19 cellular contexts compared by ENCODE assay signal in the genomic region with DNA sequence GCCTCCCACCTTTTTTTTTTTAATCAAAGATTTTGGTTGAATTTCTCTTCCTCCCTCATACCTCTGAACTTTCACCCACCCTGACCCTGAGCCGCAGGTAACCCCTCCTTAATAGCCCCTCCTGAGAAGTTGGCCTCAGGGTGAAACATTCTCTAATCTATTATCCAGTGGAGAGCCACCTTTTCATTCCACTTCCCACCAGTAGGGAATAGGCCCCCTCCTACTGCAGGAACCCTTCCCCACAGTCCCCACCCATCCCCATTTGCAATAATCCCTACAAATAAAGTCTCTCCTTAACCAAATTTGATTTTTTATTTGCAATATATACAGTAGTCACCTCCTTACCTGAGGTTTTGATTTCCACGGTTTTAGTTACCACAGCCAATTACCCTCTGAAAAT. TPM values are rescaled to one million over a fixed set of nuclear protein-coding genes. Genes with fewer than 3 reads are reported as not detected.
A peak's percentile ranks its signal among the peaks of the same experiment; 100 is the strongest.
DNase-seq lines count a peak whose midpoint lies in the region; ATAC-seq and TF ChIP-seq lines count a peak whose summit lies in the region.
"Had no signal": no experiment of that assay in that cellular context is flagged by ENCODE, and none has a peak within 500 bp of the region (broad histone marks: within the 10 kb centered on the region; RNA-seq: fewer than 3 reads in every experiment).

No MANE protein-coding gene starts in this region.

- no peak overlapping the region for H3K27ac Mint-ChIP-seq in activated CD4-positive, alpha-beta T cell treated with anti-CD3 and anti-CD28 coated beads for 36 hours
- no peak overlapping the region for H3K27ac Mint-ChIP-seq in activated CD4-positive, alpha-beta memory T cell treated with anti-CD3 and anti-CD28 coated beads for 36 hours
- no peak overlapping the region for H3K27ac Mint-ChIP-seq in nephron
- H3K27ac Mint-ChIP-seq: activated CD8-positive, alpha-beta memory T cell treated with anti-CD3 and anti-CD28 coated beads, Interleukin-2, amount 10 ng/mL, durations not matched to agents 7 days and 5 days; activated naive CD8-positive, alpha-beta T cell treated with anti-CD3 and anti-CD28 coated beads for 36 hours had no signal

- no peak overlapping the region for H3K4me3 ChIP-seq in PC-3 (ENCODE audit: low read length)
- H3K4me3 ChIP-seq: cardiac muscle cell, prostate gland, SJCRH30 had no signal

- H3K4me1 Mint-ChIP-seq in activated CD4-positive, alpha-beta T cell treated with anti-CD3 and anti-CD28 coated beads for 36 hours = peaks cover 23% of the 10 kb centered on the region
- H3K4me1 Mint-ChIP-seq in activated CD4-positive, alpha-beta memory T cell treated with anti-CD3 and anti-CD28 coated beads for 36 hours (ENCODE audit: low read depth) = peaks cover 22% of the 10 kb centered on the region
- peaks cover 16% of the 10 kb centered on the region for H3K4me1 Mint-ChIP-seq in nephron

- peaks cover 3% of the 10 kb centered on the region for H3K36me3 Mint-ChIP-seq in activated CD4-positive, alpha-beta T cell treated with anti-CD3 and anti-CD28 coated beads for 36 hours (ENCODE audit: low read depth)
- peaks cover 4% of the 10 kb centered on the region for H3K36me3 Mint-ChIP-seq in activated CD4-positive, alpha-beta memory T cell treated with anti-CD3 and anti-CD28 coated beads for 36 hours
- no peaks in the 10 kb centered on the region for H3K36me3 Mint-ChIP-seq in nephron (ENCODE audit: low read depth)

- no peaks in the 10 kb centered on the region; the same call in 1 of the 2 replicates for H3K36me3 ChIP-seq in PC-3 (ENCODE audit: low read depth, low read length)
- H3K36me3 ChIP-seq: cardiac muscle cell, prostate gland, SJCRH30 had no signal

- H3K27me3 Mint-ChIP-seq in activated CD4-positive, alpha-beta T cell treated with anti-CD3 and anti-CD28 coated beads for 36 hours = no peaks in the 10 kb centered on the region
- H3K27me3 Mint-ChIP-seq in activated CD4-positive, alpha-beta memory T cell treated with anti-CD3 and anti-CD28 coated beads for 36 hours = no peaks in the 10 kb centered on the region
- peaks cover 58% of the 10 kb centered on the region for H3K27me3 Mint-ChIP-seq in nephron (ENCODE audit: low read depth)

- CTCF ChIA-PET in activated CD4-positive, alpha-beta T cell treated with anti-CD3 and anti-CD28 coated beads for 36 hours (lab: Charles Lee) = no interaction called here
- CTCF ChIA-PET in activated CD4-positive, alpha-beta memory T cell treated with anti-CD3 and anti-CD28 coated beads for 36 hours (lab: Charles Lee) = no interaction called here
- CTCF ChIA-PET in PC-3 (lab: Charles Lee) = no interaction called here

- POLR2A ChIA-PET in activated CD4-positive, alpha-beta T cell treated with anti-CD3 and anti-CD28 coated beads for 36 hours (lab: Charles Lee) = no interaction called here
- POLR2A ChIA-PET in activated CD4-positive, alpha-beta memory T cell treated with anti-CD3 and anti-CD28 coated beads for 36 hours (lab: Charles Lee) = no interaction called here
- POLR2A ChIA-PET in PC-3 (lab: Charles Lee; ENCODE audit: unreplicated experiment) = no interaction called here

- H3F3A ChIP-seq in PC-3 (ENCODE audit: low read length, unreplicated experiment) = no peaks in the 10 kb centered on the region

- H3K79me2 ChIP-seq in PC-3 (ENCODE audit: low read length) = peaks cover 39% of the 10 kb centered on the region

- no peak overlapping the region for H2AFZ ChIP-seq in PC-3 (ENCODE audit: low read length)

- no peak for ATAC-seq in activated CD4-positive, alpha-beta T cell treated with anti-CD3 and anti-CD28 coated beads for 36 hours
- ATAC-seq in PC-3 (no peak), GM18519 (IDR thresholded peaks at IDR 0.05; ENCODE audit: low FRiP score, unreplicated experiment) (no peak), HG02981 (IDR thresholded peaks at IDR 0.05; ENCODE audit: unreplicated experiment) (no peak)
- ATAC-seq: activated CD8-positive, alpha-beta memory T cell treated with anti-CD3 and anti-CD28 coated beads, Interleukin-2, amount 10 ng/mL, durations not matched to agents 7 days and 5 days; left cardiac atrium; stimulated activated naive CD8-positive, alpha-beta T cell treated with anti-CD3 and anti-CD28 coated beads, Interleukin-15, Interleukin-2, amounts not matched to agents 100 U/mL and 50 U/mL, for 24 hours had no signal

- H3K9me2 ChIP-seq in PC-3 (replicated peaks; ENCODE audit: low read length) = no peaks in the 10 kb centered on the region

- no peak for DNase-seq in activated CD4-positive, alpha-beta T cell treated with anti-CD3 and anti-CD28 coated beads for 36 hours
- DNase-seq in activated CD4-positive, alpha-beta T cell treated with anti-CD3 and anti-CD28 coated beads for 4 hours = no peak
- no peak for DNase-seq in activated CD4-positive, alpha-beta memory T cell treated with anti-CD3 and anti-CD28 coated beads for 36 hours
- DNase-seq in PC-3 = no peak
- DNase-seq: ACHN; activated CD8-positive, alpha-beta memory T cell treated with anti-CD3 and anti-CD28 coated beads, Interleukin-2, amount 10 ng/mL, durations not matched to agents 7 days and 5 days; activated naive CD8-positive, alpha-beta T cell treated with anti-CD3 and anti-CD28 coated beads for 36 hours; effector memory CD4-positive, alpha-beta T cell; hippocampal formation; Karpas-422; left cardiac atrium; SJCRH30; stimulated activated naive CD8-positive, alpha-beta T cell treated with anti-CD3 and anti-CD28 coated beads, Interleukin-15, Interleukin-2, amounts not matched to agents 100 U/mL and 50 U/mL, for 24 hours had no signal

- H3K9ac ChIP-seq in PC-3 (ENCODE audit: low read length) = no peak overlapping the region

- H3K9me3 ChIP-seq in PC-3 (ENCODE audit: low read length) = no peaks in the 10 kb centered on the region
- H3K9me3 ChIP-seq: prostate gland, SJCRH30 had no signal

- no peak overlapping the region for H3K4me2 ChIP-seq in PC-3 (ENCODE audit: low read length)

- TF ChIP-seq CTCF in GM12872 (IDR thresholded peaks at IDR 0.05; ENCODE audit: insufficient read depth, low read depth, low read length) = peak; percentile 10; the same call in 1 of the 3 replicates
- TF ChIP-seq CTCF in nephron (IDR thresholded peaks at IDR 0.05; ENCODE audit: unreplicated experiment in 3 of 3) = no peak
- TF ChIP-seq CTCF in PC-3 (conservative IDR thresholded peaks at IDR 0.05; ENCODE audit: low read depth, low read length) = no peak; the same call in 1 of the 2 replicates

- peaks cover 6% of the 10 kb centered on the region; the same call in 1 of the 2 replicates for H4K20me1 ChIP-seq in PC-3 (ENCODE audit: low read length)

- no peaks in the 10 kb centered on the region for H3K9me3 Mint-ChIP-seq in activated CD4-positive, alpha-beta T cell treated with anti-CD3 and anti-CD28 coated beads for 36 hours (ENCODE audit: low read depth)
- H3K9me3 Mint-ChIP-seq in activated CD4-positive, alpha-beta memory T cell treated with anti-CD3 and anti-CD28 coated beads for 36 hours = no peaks in the 10 kb centered on the region
- no peaks in the 10 kb centered on the region for H3K9me3 Mint-ChIP-seq in nephron
- H3K9me3 Mint-ChIP-seq: activated naive CD8-positive, alpha-beta T cell treated with anti-CD3 and anti-CD28 coated beads for 36 hours had no signal

- no TSS peak for BruUV-seq in PC-3 (replicated peaks; lab: Mats Ljungman, UMichigan)

- no peaks in the 10 kb centered on the region for H3K27me3 ChIP-seq in PC-3 (ENCODE audit: low read length)
- H3K27me3 ChIP-seq: SJCRH30 had no signal

- intact Hi-C loops in activated CD4-positive, alpha-beta T cell treated with anti-CD3 and anti-CD28 coated beads for 36 hours (cut with DNase I, micrococcal nuclease) = no loop called here
- intact Hi-C loops in activated CD4-positive, alpha-beta memory T cell treated with anti-CD3 and anti-CD28 coated beads for 36 hours (cut with micrococcal nuclease) = no loop called here
- intact Hi-C loops in PC-3 (cut with micrococcal nuclease) = no loop called here

- H3K4me1 ChIP-seq in PC-3 (ENCODE audit: insufficient read depth, low read length) = peaks cover 11% of the 10 kb centered on the region
- H3K4me1 ChIP-seq: prostate gland, SJCRH30 had no signal

- H3K27ac ChIP-seq in PC-3 (ENCODE audit: low read length) = no peak overlapping the region
- H3K27ac ChIP-seq: cardiac muscle cell, SJCRH30 had no signal

- peak overlapping the region; percentile 92 for H3K4me3 Mint-ChIP-seq in activated CD4-positive, alpha-beta T cell treated with anti-CD3 and anti-CD28 coated beads for 36 hours
- peak overlapping the region; percentile 12 for H3K4me3 Mint-ChIP-seq in activated CD4-positive, alpha-beta memory T cell treated with anti-CD3 and anti-CD28 coated beads for 36 hours
- peak overlapping the region; percentile 58 to 95 (median 69) for H3K4me3 Mint-ChIP-seq in nephron
- H3K4me3 Mint-ChIP-seq: activated naive CD8-positive, alpha-beta T cell treated with anti-CD3 and anti-CD28 coated beads for 36 hours had no signal

RNA-seq across cellular contexts. Expression of gene SLC35F2, which starts 2.1 kb away (rescaled TPM):
- total RNA-seq in activated CD4-positive, alpha-beta T cell treated with anti-CD3 and anti-CD28 coated beads for 36 hours = 10 to 100 TPM; 24.5 to 25.5 TPM
- 10 to 100 TPM; 22.8 to 24.5 TPM for total RNA-seq in activated CD4-positive, alpha-beta memory T cell treated with anti-CD3 and anti-CD28 coated beads for 36 hours
- 190 and 210 TPM in 2 replicates for total RNA-seq in PC-3 (2014; rRNA removed)

Comparison
In these comparisons a context has a peak if more than half of its experiments do, and no peak if none do; other contexts are left out.
1. H3K4me3 Mint-ChIP-seq: peak in every context shown above with its lines; median percentile 92 in activated CD4-positive, alpha-beta T cell treated with anti-CD3 and anti-CD28 coated beads for 36 hours; 69 in nephron; 12 in activated CD4-positive, alpha-beta memory T cell treated with anti-CD3 and anti-CD28 coated beads for 36 hours.